11 cellular contexts compared by ENCODE assay signal in the genomic region with DNA sequence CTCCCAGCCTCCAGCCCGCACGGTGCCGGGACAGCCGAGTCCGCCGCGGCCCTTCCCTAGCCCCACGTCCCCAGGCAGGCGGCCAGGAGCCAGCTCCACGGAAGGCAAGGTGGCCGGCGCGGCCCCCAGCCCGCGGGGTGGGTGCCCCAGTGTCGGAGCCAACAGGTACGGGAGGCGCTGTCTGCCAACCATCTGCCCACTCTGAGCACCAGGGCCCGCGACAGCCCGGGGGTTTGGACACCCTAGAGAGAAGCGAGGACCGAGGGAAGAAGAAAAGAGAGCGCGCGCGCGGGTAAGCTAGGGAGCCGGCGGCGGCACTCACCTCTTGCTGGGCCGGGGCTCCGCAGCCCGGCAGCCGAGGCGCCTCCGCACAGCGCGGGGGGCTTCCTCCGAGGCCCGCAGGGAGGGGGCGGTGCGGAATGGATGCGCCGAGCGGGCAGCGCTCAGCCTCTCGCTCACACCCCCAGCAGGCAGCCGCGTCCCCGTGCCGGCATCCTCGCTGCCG.
DNase-seq lines count a peak whose midpoint lies in the region; ATAC-seq and TF ChIP-seq lines count a peak whose summit lies in the region.
"Had no signal": no experiment of that assay in that cellular context is flagged by ENCODE, and none has a peak within 500 bp of the region (broad histone marks: within the 10 kb centered on the region; RNA-seq: fewer than 3 reads in every experiment).

No MANE protein-coding gene starts in this region.

- H3K9me3 ChIP-seq in iPS-20b (ENCODE audit: insufficient read depth, low read depth, low read length) = 0 out of 2 replicates have a peak, but pooled peaks cover 3% of the 10 kb centered on the region
- H3K9me3 ChIP-seq: transverse colon had no signal

- POLR2A ChIA-PET in activated CD4-positive, alpha-beta T cell treated with anti-CD3 and anti-CD28 coated beads for 36 hours (lab: Charles Lee) = no interaction called here
- POLR2A ChIA-PET in WTC11 (lab: Charles Lee) = interaction anchor here (0.5 to 0.6 kb wide), 3 partner anchors 12 to 170 kb away, joined by 3 to 8 read pairs (median 6); no protein-coding TSS in a partner anchor

- intact Hi-C loops in activated CD4-positive, alpha-beta T cell treated with anti-CD3 and anti-CD28 coated beads for 36 hours (cut with DNase I, micrococcal nuclease) = no loop called here

- no peaks in the 10 kb centered on the region for H3K36me3 ChIP-seq in iPS-20b (ENCODE audit: insufficient read depth, low read depth, low read length)
- H3K36me3 ChIP-seq: transverse colon had no signal

- no peak overlapping the region for H3K4me3 Mint-ChIP-seq in activated CD4-positive, alpha-beta T cell treated with anti-CD3 and anti-CD28 coated beads for 36 hours
- peak overlapping the region; percentile 70 for H3K4me3 Mint-ChIP-seq in WTC11
- no peak overlapping the region for H3K4me3 Mint-ChIP-seq in stimulated activated effector memory CD8-positive, alpha-beta T cell treated with anti-CD3 and anti-CD28 coated beads, Interleukin-12 subunit alpha, Interleukin-12 subunit beta, amount 100 ng/mL, for 72 hours

- no peaks in the 10 kb centered on the region for H3K36me3 Mint-ChIP-seq in activated CD4-positive, alpha-beta T cell treated with anti-CD3 and anti-CD28 coated beads for 36 hours (ENCODE audit: low read depth)
- peaks cover 22% of the 10 kb centered on the region for H3K36me3 Mint-ChIP-seq in WTC11
- H3K36me3 Mint-ChIP-seq in stimulated activated effector memory CD8-positive, alpha-beta T cell treated with anti-CD3 and anti-CD28 coated beads, Interleukin-12 subunit alpha, Interleukin-12 subunit beta, amount 100 ng/mL, for 72 hours = no peaks in the 10 kb centered on the region

- H3K4me1 ChIP-seq in iPS-20b (ENCODE audit: insufficient read depth, low read length) = peaks cover 7% of the 10 kb centered on the region
- H3K4me1 ChIP-seq: transverse colon had no signal

- H3K27me3 ChIP-seq in iPS-20b (ENCODE audit: insufficient read depth, low read length) = peaks cover 53% of the 10 kb centered on the region

- ATAC-seq in activated CD4-positive, alpha-beta T cell treated with anti-CD3 and anti-CD28 coated beads for 36 hours = no peak
- peak; percentile 51 for ATAC-seq in WTC11
- peak; percentile 8 for ATAC-seq in stimulated activated effector memory CD8-positive, alpha-beta T cell treated with anti-CD3 and anti-CD28 coated beads, Interleukin-12 subunit alpha, Interleukin-12 subunit beta, amount 100 ng/mL, for 72 hours

- H3K27ac Mint-ChIP-seq in activated CD4-positive, alpha-beta T cell treated with anti-CD3 and anti-CD28 coated beads for 36 hours = no peak overlapping the region
- H3K27ac Mint-ChIP-seq in WTC11 = no peak overlapping the region
- H3K27ac Mint-ChIP-seq in stimulated activated effector memory CD8-positive, alpha-beta T cell treated with anti-CD3 and anti-CD28 coated beads, Interleukin-12 subunit alpha, Interleukin-12 subunit beta, amount 100 ng/mL, for 72 hours = no peak overlapping the region

- peaks cover 27% of the 10 kb centered on the region for H3K27me3 Mint-ChIP-seq in activated CD4-positive, alpha-beta T cell treated with anti-CD3 and anti-CD28 coated beads for 36 hours
- peaks cover 25% of the 10 kb centered on the region for H3K27me3 Mint-ChIP-seq in WTC11 (ENCODE audit: low read depth)

- no peak for TF ChIP-seq CTCF in WTC11 (IDR thresholded peaks at IDR 0.05)

- CTCF ChIA-PET in activated CD4-positive, alpha-beta T cell treated with anti-CD3 and anti-CD28 coated beads for 36 hours (lab: Charles Lee) = interaction anchor here (1.1 kb wide), 1 partner anchor 159 kb away, joined by 3 read pairs; no protein-coding TSS in a partner anchor
- CTCF ChIA-PET in WTC11 (lab: Charles Lee) = interaction anchor here (0.6 to 4.6 kb wide), 8 partner anchors 9 to 585 kb away, joined by 3 to 33 read pairs (median 4); no protein-coding TSS in a partner anchor

- no peaks in the 10 kb centered on the region for H3K4me1 Mint-ChIP-seq in activated CD4-positive, alpha-beta T cell treated with anti-CD3 and anti-CD28 coated beads for 36 hours
- H3K4me1 Mint-ChIP-seq in WTC11 = peaks cover 23% of the 10 kb centered on the region
- no peaks in the 10 kb centered on the region for H3K4me1 Mint-ChIP-seq in stimulated activated effector memory CD8-positive, alpha-beta T cell treated with anti-CD3 and anti-CD28 coated beads, Interleukin-12 subunit alpha, Interleukin-12 subunit beta, amount 100 ng/mL, for 72 hours

- H3K9me3 Mint-ChIP-seq in activated CD4-positive, alpha-beta T cell treated with anti-CD3 and anti-CD28 coated beads for 36 hours (ENCODE audit: low read depth) = peaks cover 15% of the 10 kb centered on the region
- H3K9me3 Mint-ChIP-seq in WTC11 = peaks cover 35% of the 10 kb centered on the region
- peaks cover 12% of the 10 kb centered on the region for H3K9me3 Mint-ChIP-seq in stimulated activated effector memory CD8-positive, alpha-beta T cell treated with anti-CD3 and anti-CD28 coated beads, Interleukin-12 subunit alpha, Interleukin-12 subunit beta, amount 100 ng/mL, for 72 hours

- peak; percentile 11 for DNase-seq in activated CD4-positive, alpha-beta T cell treated with anti-CD3 and anti-CD28 coated beads for 36 hours
- DNase-seq in activated CD4-positive, alpha-beta T cell treated with anti-CD3 and anti-CD28 coated beads for 1 hour = no peak
- DNase-seq in WTC11 (ENCODE audit: low spot score) = peak; percentile 55
- no peak for DNase-seq in stimulated activated effector memory CD8-positive, alpha-beta T cell treated with anti-CD3 and anti-CD28 coated beads, Interleukin-12 subunit alpha, Interleukin-12 subunit beta, amount 100 ng/mL, for 72 hours (ENCODE audit: low spot score in 2 of 2)
- DNase-seq in NCI-H2107 (lab: John Stamatoyannopoulos, UW) = no peak
- DNase-seq in T1000 (lab: John Stamatoyannopoulos, UW) = no peak
- DNase-seq in effector CD8-positive, alpha-beta T cell (lab: John Stamatoyannopoulos, UW) = no peak
- DNase-seq: foreskin melanocyte, NCI-H187, transverse colon had no signal

- peak overlapping the region; percentile 79; the same call in 1 of the 2 replicates for H3K9ac ChIP-seq in iPS-20b (ENCODE audit: low read depth, low read length)

- H3K4me3 ChIP-seq in iPS-20b (ENCODE audit: low read length) = peak overlapping the region; percentile 85; the same call in 1 of the 2 replicates
- H3K4me3 ChIP-seq: transverse colon had no signal

- H3K27ac ChIP-seq in iPS-20b (ENCODE audit: low read length) = no peak overlapping the region
- H3K27ac ChIP-seq: transverse colon had no signal

TF ChIP-seq in WTC11, 78 proteins besides CTCF, POLR2A, EP300 and RAD21:
- TF ChIP-seq TP53 (CRISPR knock-in tag; IDR thresholded peaks at IDR 0.05) (0 out of 2 replicates have a peak, but pooled peaks have one; percentile 11), ZNF512 (CRISPR knock-in tag; IDR thresholded peaks at IDR 0.05; ENCODE audit: borderline replicate concordance) (no peak), JUN (CRISPR knock-in tag; IDR thresholded peaks at IDR 0.05) (no peak), TCF7 (CRISPR knock-in tag; IDR thresholded peaks at IDR 0.05; ENCODE audit: low read depth) (peak; percentile 67; the same call in 1 of the 2 replicates), IRF1 (CRISPR knock-in tag; IDR thresholded peaks at IDR 0.05) (no peak)
TF ChIP-seq in WTC11: peak in this region for 2.

Comparison
In these comparisons a context has a peak if more than half of its experiments do, and no peak if none do; other contexts are left out.
1. DNase-seq: peak in activated CD4-positive, alpha-beta T cell treated with anti-CD3 and anti-CD28 coated beads for 36 hours (single experiment) and WTC11 (single experiment); none in activated CD4-positive, alpha-beta T cell treated with anti-CD3 and anti-CD28 coated beads for 1 hour (single experiment), stimulated activated effector memory CD8-positive, alpha-beta T cell treated with anti-CD3 and anti-CD28 coated beads, Interleukin-12 subunit alpha, Interleukin-12 subunit beta, amount 100 ng/mL, for 72 hours (0 of 2), NCI-H2107 (single experiment), T1000 (single experiment) and effector CD8-positive, alpha-beta T cell (single experiment).